In genomic region chr15:75043509-75044257, GRCh38 we compare ENCODE assay signal across 1 cellular context.
TF ChIP-seq lines count a peak whose summit lies in the region.

No MANE protein-coding gene starts in this region.

TF ChIP-seq in K562, 482 proteins besides CTCF, POLR2A, EP300 and RAD21 (continued from another document and continues in another):
- TF ChIP-seq CREB5 (CRISPR knock-in tag; IDR thresholded peaks at IDR 0.05) (no peak), MIER1 (IDR thresholded peaks at IDR 0.05; ENCODE audit: low read depth) (no peak), SP1 (CRISPR knock-in tag; IDR thresholded peaks at IDR 0.05) (peak; percentile 75), ZSCAN29 (IDR thresholded peaks at IDR 0.05) (no peak), MAZ (CRISPR knock-in tag; conservative IDR thresholded peaks at IDR 0.05 in 1 of 2, IDR thresholded peaks at IDR 0.05 in 1 of 2) (peak; percentile 50 to 94), ZNF316 (IDR thresholded peaks at IDR 0.05) (no peak), ATF4 (CRISPR knock-in tag; IDR thresholded peaks at IDR 0.05) (peak; percentile 89), HBP1 (CRISPR knock-in tag; IDR thresholded peaks at IDR 0.05) (no peak), ARHGAP35 (IDR thresholded peaks at IDR 0.05; ENCODE audit: partially characterized antibody) (no peak), ZNF140 (CRISPR knock-in tag; IDR thresholded peaks at IDR 0.05) (no peak), ETS1 (conservative IDR thresholded peaks at IDR 0.05; ENCODE audit: control insufficient read depth, low read depth, low read length) (peak; percentile 73; the same call in 1 of the 2 replicates), IFI16 (CRISPR knock-in tag; IDR thresholded peaks at IDR 0.05) (no peak), CTCFL (IDR thresholded peaks at IDR 0.05; ENCODE audit: borderline replicate concordance, insufficient read depth, low read depth, low read length, poor library complexity, severe bottlenecking) (no peak), HNRNPL (IDR thresholded peaks at IDR 0.05; ENCODE audit: low read depth, low read length) (no peak), TEAD4 (IDR thresholded peaks at IDR 0.05; ENCODE audit: low read length) (peak; percentile 78), TEAD4 (CRISPR knock-in tag; IDR thresholded peaks at IDR 0.05; ENCODE audit: borderline replicate concordance) (no peak), HNRNPK (IDR thresholded peaks at IDR 0.05; ENCODE audit: low read depth, low read length, poor library complexity, severe bottlenecking) (no peak), ZKSCAN8 (CRISPR knock-in tag; IDR thresholded peaks at IDR 0.05) (peak; percentile 58; the same call in 1 of the 2 replicates), NFE2 (IDR thresholded peaks at IDR 0.05; ENCODE audit: low read depth) (no peak), CHD4 (IDR thresholded peaks at IDR 0.05; ENCODE audit: insufficient read depth, insufficient replicate concordance, low read depth, low read length, poor library complexity, severe bottlenecking) (no peak), ZHX1 (conservative IDR thresholded peaks at IDR 0.05; ENCODE audit: low read length) (no peak), NBN (IDR thresholded peaks at IDR 0.05; ENCODE audit: low read depth) (peak; percentile 36; the same call in 1 of the 2 replicates), IRF2 (CRISPR knock-in tag; IDR thresholded peaks at IDR 0.05) (no peak), TCF7L2 (IDR thresholded peaks at IDR 0.05; ENCODE audit: low read depth, low read length) (no peak), MYNN (IDR thresholded peaks at IDR 0.05) (peak; percentile 63; the same call in 1 of the 2 replicates), MYNN (CRISPR knock-in tag; IDR thresholded peaks at IDR 0.05) (no peak), ZBTB33 (CRISPR knock-in tag; IDR thresholded peaks at IDR 0.05) (peak; percentile 19; the same call in 1 of the 2 replicates), WHSC1 (IDR thresholded peaks at IDR 0.05; ENCODE audit: low read length) (no peak), ZNF609 (CRISPR knock-in tag; IDR thresholded peaks at IDR 0.05; ENCODE audit: borderline replicate concordance) (0 out of 2 replicates have a peak, but pooled peaks have one; percentile 65), TAF15 (IDR thresholded peaks at IDR 0.05; ENCODE audit: low read depth, low read length) (no peak), KAT7 (CRISPR knock-in tag; IDR thresholded peaks at IDR 0.05; ENCODE audit: borderline replicate concordance) (no peak; the same call in 1 of the 2 replicates), U2AF2 (optimal IDR thresholded peaks at IDR 0.05; ENCODE audit: low read depth, low read length) (no peak), GTF2E2 (tag; IDR thresholded peaks at IDR 0.05) (no peak), YBX1 (IDR thresholded peaks at IDR 0.05) (no peak), ZNF77 (CRISPR knock-in tag; IDR thresholded peaks at IDR 0.05) (no peak), NCOR1 (IDR thresholded peaks at IDR 0.05) (no peak; the same call in 1 of the 2 replicates), RBBP5 (IDR thresholded peaks at IDR 0.05; ENCODE audit: borderline replicate concordance, insufficient read depth, low read length, poor library complexity, severe bottlenecking) (peak; percentile 66), ARID3A (IDR thresholded peaks at IDR 0.05; ENCODE audit: borderline replicate concordance, low read depth, low read length) (no peak), IRF1 (CRISPR knock-in tag; IDR thresholded peaks at IDR 0.05; ENCODE audit: borderline replicate concordance) (no peak), TOE1 (IDR thresholded peaks at IDR 0.05; ENCODE audit: borderline replicate concordance) (peak; percentile 65; the same call in 1 of the 2 replicates), TOE1 (CRISPR knock-in tag; IDR thresholded peaks at IDR 0.05; ENCODE audit: borderline replicate concordance, low read depth) (no peak), ZFX (CRISPR knock-in tag; IDR thresholded peaks at IDR 0.05) (peak; percentile 88), FOSL1 (tag; conservative IDR thresholded peaks at IDR 0.05) (peak; percentile 49; the same call in 1 of the 2 replicates), RBFOX2 (IDR thresholded peaks at IDR 0.05; ENCODE audit: low read depth, low read length) (peak; percentile 76), ZKSCAN1 (IDR thresholded peaks at IDR 0.05; ENCODE audit: low read depth, low read length) (peak; percentile 60; the same call in 1 of the 2 replicates), ZNF121 (CRISPR knock-in tag; conservative IDR thresholded peaks at IDR 0.05) (no peak)
